Comparison of ENCODE assay signal across 15 cellular contexts in the genomic region with DNA sequence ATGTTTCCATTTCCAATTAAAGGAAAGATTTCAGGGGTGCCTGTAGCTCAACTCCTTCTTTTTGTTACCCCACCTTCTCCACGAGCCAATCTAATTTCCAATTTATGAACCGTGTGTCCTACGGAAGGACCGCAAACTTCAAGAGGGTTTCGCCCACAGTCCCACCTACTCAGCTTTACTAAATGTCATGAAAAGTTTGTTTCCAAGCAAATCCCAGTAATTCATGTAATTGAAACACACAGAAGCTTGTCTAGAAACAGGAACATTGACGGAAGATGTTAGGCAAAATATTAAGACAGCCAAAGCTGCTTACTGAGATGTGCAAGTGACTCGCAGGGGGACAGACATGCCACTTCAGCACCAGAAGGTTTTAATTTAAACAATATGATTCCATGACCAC. TPM values are rescaled to one million over a fixed set of nuclear protein-coding genes. Genes with fewer than 3 reads are reported as not detected.
"Had no signal": no experiment of that assay in that cellular context is flagged by ENCODE, and none has a peak within 500 bp of the region (broad histone marks: within the 10 kb centered on the region; RNA-seq: fewer than 3 reads in every experiment).

No MANE protein-coding gene starts in this region.

- H3K27me3 ChIP-seq: ascending aorta, heart left ventricle, neutrophil, thyroid gland had no signal

- H3K4me1 ChIP-seq: thyroid gland had no signal

- H3K4me3 Mint-ChIP-seq: activated CD8-positive, alpha-beta T cell treated with anti-CD3 and anti-CD28 coated beads for 36 hours; activated T-cell treated with anti-CD3 and anti-CD28 coated beads, Interleukin-2, amount 50 U/mL, for 72 hours had no signal

- H3K27ac Mint-ChIP-seq: activated CD8-positive, alpha-beta T cell treated with anti-CD3 and anti-CD28 coated beads for 36 hours; activated T-cell treated with anti-CD3 and anti-CD28 coated beads, Interleukin-2, amount 50 U/mL, for 72 hours had no signal

- H3K9me3 Mint-ChIP-seq: activated CD8-positive, alpha-beta T cell treated with anti-CD3 and anti-CD28 coated beads for 36 hours; activated T-cell treated with anti-CD3 and anti-CD28 coated beads, Interleukin-2, amount 50 U/mL, for 72 hours had no signal

- H3K4me3 ChIP-seq: ascending aorta, heart left ventricle, stomach, thyroid gland had no signal

- ATAC-seq: activated CD8-positive, alpha-beta T cell treated with anti-CD3 and anti-CD28 coated beads for 36 hours; activated T-cell treated with anti-CD3 and anti-CD28 coated beads, Interleukin-2, amount 50 U/mL, for 72 hours; heart left ventricle had no signal

- H3K9me3 ChIP-seq: neutrophil, thyroid gland had no signal

- DNase-seq: activated CD4-positive, alpha-beta T cell treated with anti-CD3 and anti-CD28 coated beads for 1 hour; activated CD8-positive, alpha-beta memory T cell treated with anti-CD3 and anti-CD28 coated beads, Interleukin-2, amount 50 U/mL, for 4 hours; activated CD8-positive, alpha-beta T cell treated with anti-CD3 and anti-CD28 coated beads for 36 hours; activated T-cell treated with anti-CD3 and anti-CD28 coated beads, Interleukin-2, amount 50 U/mL, for 72 hours; caudate nucleus; cortex of kidney; effector CD8-positive, alpha-beta T cell; heart left ventricle; retina; stomach; thyroid gland had no signal

- H3K27ac ChIP-seq: ascending aorta, neutrophil, stomach, thyroid gland had no signal

- H3K36me3 ChIP-seq: ascending aorta, heart left ventricle, neutrophil, stomach, thyroid gland had no signal

RNA-seq across cellular contexts. Expression of a gene that starts 32.9 kb away (rescaled TPM):
- total RNA-seq: activated CD8-positive, alpha-beta T cell treated with anti-CD3 and anti-CD28 coated beads for 36 hours; activated T-cell treated with anti-CD3 and anti-CD28 coated beads, Interleukin-2, amount 50 U/mL, for 72 hours; ascending aorta; frontal cortex; heart left ventricle; myocyte; stomach had no signal
- polyA plus RNA-seq: heart left ventricle, stomach had no signal
